ENCODE assay signal across 9 cellular contexts in the genomic region with DNA sequence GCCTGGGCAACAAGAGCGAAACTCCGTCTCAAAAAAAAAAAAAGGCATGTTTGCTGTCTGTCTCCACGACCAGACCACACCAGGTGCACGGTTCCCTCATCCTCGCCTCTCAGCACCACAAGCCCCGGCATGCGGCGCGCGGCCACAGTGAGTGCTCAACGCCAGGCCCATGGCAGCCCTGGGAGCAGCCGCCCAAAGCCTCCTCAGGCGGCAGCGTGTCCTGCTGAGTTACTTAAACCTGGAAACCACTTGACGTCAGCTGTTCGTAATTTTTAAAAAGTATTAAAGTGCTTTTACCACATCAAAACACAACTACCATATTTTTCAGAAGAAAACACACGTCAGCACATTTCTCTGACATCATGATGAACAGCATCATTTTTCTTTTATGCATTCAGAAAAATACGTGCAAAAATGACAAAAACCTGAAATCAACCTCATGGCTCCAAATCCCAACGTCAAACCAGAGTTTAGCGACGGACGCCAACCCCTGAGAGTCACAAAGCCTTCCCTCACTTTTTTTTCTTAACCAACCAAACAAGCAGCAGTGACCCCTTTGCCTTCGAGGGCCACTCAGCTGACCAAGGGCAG. TPM values are rescaled to one million over a fixed set of nuclear protein-coding genes. Genes with fewer than 3 reads are reported as not detected.
DNase-seq lines count a peak whose midpoint lies in the region; ATAC-seq and TF ChIP-seq lines count a peak whose summit lies in the region.
"Had no signal": no experiment of that assay in that cellular context is flagged by ENCODE, and none has a peak within 500 bp of the region (broad histone marks: within the 10 kb centered on the region; RNA-seq: fewer than 3 reads in every experiment).

No MANE protein-coding gene starts in this region.

- POLR2A ChIA-PET in CD8-positive, alpha-beta T cell (lab: Charles Lee) = interaction anchor here (1.3 kb wide), 1 partner anchor 12 kb away, joined by 3 read pairs; no protein-coding TSS in a partner anchor

- peaks cover 55% of the 10 kb centered on the region for H3K4me1 Mint-ChIP-seq in CD8-positive, alpha-beta T cell (ENCODE audit: low read depth)
- H3K4me1 Mint-ChIP-seq in nephron progenitor cell = peaks cover 50% of the 10 kb centered on the region

- H3K36me3 ChIP-seq in CD8-positive, alpha-beta T cell (ENCODE audit: insufficient read depth, low read length) = peaks cover 14% of the 10 kb centered on the region
- H3K36me3 ChIP-seq in breast epithelium = no peaks in the 10 kb centered on the region

- peaks cover 50% of the 10 kb centered on the region for H3K4me1 ChIP-seq in CD8-positive, alpha-beta T cell (ENCODE audit: insufficient read depth, low read length)
- peaks cover 12 to 25% of the 10 kb centered on the region in 2 donors for H3K4me1 ChIP-seq in breast epithelium

- TF ChIP-seq POLR2A in breast epithelium (IDR thresholded peaks at IDR 0.05) = no peak

- H3K4me3 Mint-ChIP-seq in CD8-positive, alpha-beta T cell = peak overlapping the region; percentile 74
- H3K4me3 Mint-ChIP-seq in nephron progenitor cell = peak overlapping the region; percentile 81

- peak overlapping the region; percentile 54 for H3K27ac ChIP-seq in CD8-positive, alpha-beta T cell (ENCODE audit: low read depth, low read length)
- H3K27ac ChIP-seq in breast epithelium = peak overlapping the region; percentile 100

- H3K36me3 Mint-ChIP-seq in CD8-positive, alpha-beta T cell = peaks cover 24% of the 10 kb centered on the region
- H3K36me3 Mint-ChIP-seq in nephron progenitor cell (ENCODE audit: low read depth) = peaks cover 6% of the 10 kb centered on the region

- peak; percentile 32 for ATAC-seq in CD8-positive, alpha-beta T cell
- ATAC-seq in GM21390 (IDR thresholded peaks at IDR 0.05; ENCODE audit: unreplicated experiment) (no peak), HG02571 (IDR thresholded peaks at IDR 0.05; ENCODE audit: unreplicated experiment) (no peak)

- no peaks in the 10 kb centered on the region for H3K27me3 ChIP-seq in CD8-positive, alpha-beta T cell (ENCODE audit: insufficient read depth, low read length)
- no peaks in the 10 kb centered on the region for H3K27me3 ChIP-seq in breast epithelium

- CTCF ChIA-PET in CD8-positive, alpha-beta T cell (lab: Charles Lee) = interaction anchor here (0.8 kb wide), 1 partner anchor 115 kb away, joined by 3 read pairs; no protein-coding TSS in a partner anchor

- intact Hi-C loops in CD8-positive, alpha-beta T cell (cut with DNase I, micrococcal nuclease) = loop anchor here in 1 of 2 experiments (5.0 kb wide), 1 partner anchor 694 kb away; a partner anchor contains a TSS
- intact Hi-C loops in breast epithelium (cut with DNase I; ENCODE audit: low total_unique reads) = no loop called here

- H3K9me3 Mint-ChIP-seq in CD8-positive, alpha-beta T cell = no peaks in the 10 kb centered on the region
- no peaks in the 10 kb centered on the region for H3K9me3 Mint-ChIP-seq in nephron progenitor cell

- H3K9me3 ChIP-seq in CD8-positive, alpha-beta T cell (ENCODE audit: low read length) = no peaks in the 10 kb centered on the region
- no peaks in the 10 kb centered on the region for H3K9me3 ChIP-seq in breast epithelium

- no peak for TF ChIP-seq CTCF in CD8-positive, alpha-beta T cell (IDR thresholded peaks at IDR 0.05)
- no peak for TF ChIP-seq CTCF in breast epithelium (IDR thresholded peaks at IDR 0.05)
- no peak for TF ChIP-seq CTCF in nephron progenitor cell (IDR thresholded peaks at IDR 0.05)

- H3K27ac Mint-ChIP-seq in CD8-positive, alpha-beta T cell = peak overlapping the region; percentile 95
- peak overlapping the region; percentile 19 for H3K27ac Mint-ChIP-seq in nephron progenitor cell

- H3K4me3 ChIP-seq in CD8-positive, alpha-beta T cell (ENCODE audit: low read depth, low read length) = peak overlapping the region; percentile 3
- H3K4me3 ChIP-seq in breast epithelium = peak overlapping the region in 2 of 3 donors; percentile 89 to 90

- peak in 3 of 7 experiments; percentile 28 to 94 (median 72) for DNase-seq in CD8-positive, alpha-beta T cell
- peak; percentile 32 for DNase-seq in NCI-H187 treated with DMSO at 0.1 percent for 48 hours (lab: John Stamatoyannopoulos, UW)
- no peak for DNase-seq in breast epithelium (ENCODE audit: low spot score in 2 of 2)
- DNase-seq in nephron progenitor cell = no peak
- DNase-seq in cerebellar nuclear complex (lab: John Stamatoyannopoulos, UW) = no peak
- DNase-seq in NOMO-1 (lab: John Stamatoyannopoulos, UW; ENCODE audit: unreplicated experiment in 2 of 2) = no peak

- H3K27me3 Mint-ChIP-seq in CD8-positive, alpha-beta T cell (ENCODE audit: low read depth) = no peaks in the 10 kb centered on the region
- H3K27me3 Mint-ChIP-seq in nephron progenitor cell (ENCODE audit: low read depth, poor library complexity) = no peaks in the 10 kb centered on the region

RNA-seq across cellular contexts. Expression of a gene that starts 2.1 kb away (rescaled TPM):
- 100 to 1,000 TPM; 131 to 139 TPM for total RNA-seq in CD8-positive, alpha-beta T cell
- 10 to 100 TPM; 25.3 to 42.6 (median 39.8) TPM for total RNA-seq in breast epithelium

RNA-seq across cellular contexts. Expression of a gene that starts 2.7 kb away (rescaled TPM):
- total RNA-seq in CD8-positive, alpha-beta T cell = 10 to 100 TPM; 24.8 to 25.2 TPM
- total RNA-seq in breast epithelium = 10 to 100 TPM; 25.9 to 51.8 (median 29.1) TPM

RNA-seq across cellular contexts. Expression of a gene that starts 13.1 kb away (rescaled TPM):
- 10 to 100 TPM in 1 of 2 experiments, 1 to 10 TPM in 1; 9.6 to 12.2 TPM for total RNA-seq in CD8-positive, alpha-beta T cell
- 100 to 1,000 TPM in 2 of 3 donors, 1 to 10 TPM in 1; 6.1 to 151 (median 115) TPM for total RNA-seq in breast epithelium

RNA-seq across cellular contexts. Expression of a gene that starts 54.3 kb away (rescaled TPM):
- total RNA-seq in CD8-positive, alpha-beta T cell = 10 to 100 TPM; 30.2 to 31.0 TPM
- total RNA-seq in breast epithelium = 100 to 1,000 TPM; 137 to 239 (median 141) TPM

RNA-seq across cellular contexts. Expression of a gene that starts 55.9 kb away (rescaled TPM):
- under 1 TPM; 0.72 to 0.79 TPM for total RNA-seq in CD8-positive, alpha-beta T cell
- total RNA-seq in breast epithelium = under 1 TPM in 1 of 3 donors, not detected in 2; 0.29 TPM
- total RNA-seq: liver had no signal
